ENCODE assay signal across 19 cellular contexts in genomic region chr10:14580933-14581332, GRCh38.
A peak's percentile ranks its signal among the peaks of the same experiment; 100 is the strongest.
DNase-seq lines count a peak whose midpoint lies in the region; ATAC-seq and TF ChIP-seq lines count a peak whose summit lies in the region.
"Had no signal": no experiment of that assay in that cellular context is flagged by ENCODE, and none has a peak within 500 bp of the region (broad histone marks: within the 10 kb centered on the region; RNA-seq: fewer than 3 reads in every experiment).

No MANE protein-coding gene starts in this region.

- no peak for ATAC-seq in stimulated activated naive CD8-positive, alpha-beta T cell treated with anti-CD3 and anti-CD28 coated beads, Interleukin-15, Interleukin-2, amounts not matched to agents 100 U/mL and 50 U/mL, for 24 hours
- ATAC-seq in foreskin keratinocyte: no peak
- ATAC-seq: activated CD4-positive, CD25-positive, alpha-beta regulatory T cell treated with anti-CD3 and anti-CD28 coated beads, Interleukin-2, amount 50 U/mL, for 24 hours; GM12878; SK-N-SH treated with all-trans-retinoic acid at 6 μM for 48 hours had no signal

- H3K36me3 ChIP-seq in ovary: no peaks in the 10 kb centered on the region
- H3K36me3 ChIP-seq: cardiac muscle cell, prostate gland had no signal

- 91 to 95% (median 92%) methylated on average over 11 of the region's 11 CpGs for WGBS in ovary, 3 donors

- H3K27ac ChIP-seq in layer of hippocampus (ENCODE audit: low read depth, low read length): peak overlapping the region; percentile 67
- H3K27ac ChIP-seq in foreskin keratinocyte: no peak overlapping the region
- H3K27ac ChIP-seq in ovary: no peak overlapping the region
- H3K27ac ChIP-seq: cardiac muscle cell, prostate gland had no signal

- H3K4me1 Mint-ChIP-seq in stimulated activated naive CD8-positive, alpha-beta T cell treated with anti-CD3 and anti-CD28 coated beads, Interleukin-15, Interleukin-2, amounts not matched to agents 100 ng/mL and 50 ng/mL, for 24 hours (ENCODE audit: low read depth): peaks cover 82% of the 10 kb centered on the region
- H3K4me1 Mint-ChIP-seq in activated T-helper 1 cell treated with anti-CD3 and anti-CD28 coated beads, Interleukin-12 subunit alpha, Interleukin-12 subunit beta, Interleukin-2, Interleukin-4 antibody, amounts not matched to agents 30 ng/mL and 10 ng/mL and 1 ng/mL, durations not matched to agents 14 hours and 24 hours and 36 hours (ENCODE audit: low read depth): peaks cover 71% of the 10 kb centered on the region

- H3K4me3 Mint-ChIP-seq in stimulated activated naive CD8-positive, alpha-beta T cell treated with anti-CD3 and anti-CD28 coated beads, Interleukin-15, Interleukin-2, amounts not matched to agents 100 ng/mL and 50 ng/mL, for 24 hours: no peak overlapping the region
- H3K4me3 Mint-ChIP-seq in activated T-helper 1 cell treated with anti-CD3 and anti-CD28 coated beads, Interleukin-12 subunit alpha, Interleukin-12 subunit beta, Interleukin-2, Interleukin-4 antibody, amounts not matched to agents 30 ng/mL and 10 ng/mL and 1 ng/mL, durations not matched to agents 14 hours and 24 hours and 36 hours: no peak overlapping the region

- H3K36me3 Mint-ChIP-seq in stimulated activated naive CD8-positive, alpha-beta T cell treated with anti-CD3 and anti-CD28 coated beads, Interleukin-15, Interleukin-2, amounts not matched to agents 100 ng/mL and 50 ng/mL, for 24 hours (ENCODE audit: low read depth): peaks cover 58% of the 10 kb centered on the region
- peaks cover 31% of the 10 kb centered on the region for H3K36me3 Mint-ChIP-seq in activated T-helper 1 cell treated with anti-CD3 and anti-CD28 coated beads, Interleukin-12 subunit alpha, Interleukin-12 subunit beta, Interleukin-2, Interleukin-4 antibody, amounts not matched to agents 30 ng/mL and 10 ng/mL and 1 ng/mL, durations not matched to agents 14 hours and 24 hours and 36 hours (ENCODE audit: low read depth)

- no peaks in the 10 kb centered on the region for H3K9me3 Mint-ChIP-seq in stimulated activated naive CD8-positive, alpha-beta T cell treated with anti-CD3 and anti-CD28 coated beads, Interleukin-15, Interleukin-2, amounts not matched to agents 100 ng/mL and 50 ng/mL, for 24 hours
- H3K9me3 Mint-ChIP-seq in activated T-helper 1 cell treated with anti-CD3 and anti-CD28 coated beads, Interleukin-12 subunit alpha, Interleukin-12 subunit beta, Interleukin-2, Interleukin-4 antibody, amounts not matched to agents 30 ng/mL and 10 ng/mL and 1 ng/mL, durations not matched to agents 14 hours and 24 hours and 36 hours: no peaks in the 10 kb centered on the region

- no peaks in the 10 kb centered on the region for H3K27me3 ChIP-seq in layer of hippocampus (ENCODE audit: control insufficient read depth, insufficient read depth, low read length)
- H3K27me3 ChIP-seq in foreskin keratinocyte: no peaks in the 10 kb centered on the region
- no peaks in the 10 kb centered on the region for H3K27me3 ChIP-seq in ovary
- H3K27me3 ChIP-seq: cardiac muscle cell had no signal

- no peaks in the 10 kb centered on the region for H3K9me3 ChIP-seq in ovary
- H3K9me3 ChIP-seq: prostate gland had no signal

- H3K27ac Mint-ChIP-seq in stimulated activated naive CD8-positive, alpha-beta T cell treated with anti-CD3 and anti-CD28 coated beads, Interleukin-15, Interleukin-2, amounts not matched to agents 100 ng/mL and 50 ng/mL, for 24 hours: peak overlapping the region; percentile 5
- H3K27ac Mint-ChIP-seq in activated T-helper 1 cell treated with anti-CD3 and anti-CD28 coated beads, Interleukin-12 subunit alpha, Interleukin-12 subunit beta, Interleukin-2, Interleukin-4 antibody, amounts not matched to agents 30 ng/mL and 10 ng/mL and 1 ng/mL, durations not matched to agents 14 hours and 24 hours and 36 hours: peak overlapping the region; percentile 62

- no peak for TF ChIP-seq EP300 in ovary (IDR thresholded peaks at IDR 0.05)

- no peak for DNase-seq in stimulated activated naive CD8-positive, alpha-beta T cell treated with anti-CD3 and anti-CD28 coated beads, Interleukin-15, Interleukin-2, amounts not matched to agents 100 U/mL and 50 U/mL, for 24 hours
- no peak for DNase-seq in activated T-helper 1 cell treated with anti-CD3 and anti-CD28 coated beads, Interleukin-12 subunit alpha, Interleukin-12 subunit beta, Interleukin-2, Interleukin-4 antibody, amounts not matched to agents 30 ng/mL and 10 ng/mL and 1 ng/mL, durations not matched to agents 14 hours and 24 hours and 36 hours (ENCODE audit: low spot score)
- DNase-seq in epidermal melanocyte (ENCODE audit: insufficient read length, low spot score) (no peak), iPS-NIHi7 (ENCODE audit: extremely low spot score) (no peak), foreskin keratinocyte (no peak), ovary (no peak)
- DNase-seq: activated gamma-delta T cell, AML-193, midbrain, NCI-H1105 treated with DMSO at 0.1 percent for 48 hours, NCI-H345, OCI-M1 had no signal

- TF ChIP-seq POLR2A in ovary (IDR thresholded peaks at IDR 0.05): no peak

- H3K4me3 ChIP-seq in ovary: no peak overlapping the region
- H3K4me3 ChIP-seq: cardiac muscle cell, GM12878, prostate gland had no signal

- no peaks in the 10 kb centered on the region for H3K4me1 ChIP-seq in foreskin keratinocyte
- H3K4me1 ChIP-seq in ovary (ENCODE audit: insufficient read depth): no peaks in the 10 kb centered on the region
- H3K4me1 ChIP-seq: prostate gland had no signal

- intact Hi-C loops in activated T-helper 1 cell treated with anti-CD3 and anti-CD28 coated beads, Interleukin-12 subunit alpha, Interleukin-12 subunit beta, Interleukin-2, Interleukin-4 antibody, amounts not matched to agents 30 ng/mL and 10 ng/mL and 1 ng/mL, durations not matched to agents 14 hours and 24 hours and 36 hours (cut with micrococcal nuclease): no loop called here
- intact Hi-C loops in ovary (cut with DNase I): no loop called here

- H3K27me3 Mint-ChIP-seq in stimulated activated naive CD8-positive, alpha-beta T cell treated with anti-CD3 and anti-CD28 coated beads, Interleukin-15, Interleukin-2, amounts not matched to agents 100 ng/mL and 50 ng/mL, for 24 hours: no peaks in the 10 kb centered on the region
- H3K27me3 Mint-ChIP-seq in activated T-helper 1 cell treated with anti-CD3 and anti-CD28 coated beads, Interleukin-12 subunit alpha, Interleukin-12 subunit beta, Interleukin-2, Interleukin-4 antibody, amounts not matched to agents 30 ng/mL and 10 ng/mL and 1 ng/mL, durations not matched to agents 14 hours and 24 hours and 36 hours (ENCODE audit: insufficient read depth): no peaks in the 10 kb centered on the region

- TF ChIP-seq CTCF in foreskin keratinocyte (conservative IDR thresholded peaks at IDR 0.05) (no peak), ovary (IDR thresholded peaks at IDR 0.05) (no peak)
